Comparison of ENCODE assay signal across 1 cellular context in genomic region chr1:21397813-21398188, GRCh38.
TF ChIP-seq lines count a peak whose summit lies in the region.

No MANE protein-coding gene starts in this region.

TF ChIP-seq in K562, 482 proteins besides CTCF, POLR2A, EP300 and RAD21 (continued from another document and continues in another):
- TF ChIP-seq ATF6 (CRISPR knock-in tag; IDR thresholded peaks at IDR 0.05) (no peak), LEF1 (IDR thresholded peaks at IDR 0.05) (no peak), TBP (optimal IDR thresholded peaks at IDR 0.05; ENCODE audit: low read depth, low read length) (no peak), RERE (CRISPR knock-in tag; IDR thresholded peaks at IDR 0.05; ENCODE audit: borderline replicate concordance) (no peak), THAP12 (CRISPR knock-in tag; IDR thresholded peaks at IDR 0.05) (no peak), FUS (optimal IDR thresholded peaks at IDR 0.05; ENCODE audit: low read depth, low read length) (no peak), SNAPC5 (CRISPR knock-in tag; IDR thresholded peaks at IDR 0.05) (no peak), MLLT1 (IDR thresholded peaks at IDR 0.05) (no peak), TAF1 (IDR thresholded peaks at IDR 0.05; ENCODE audit: control insufficient read depth, extremely low read depth, insufficient read depth, low read length, severe bottlenecking) (no peak), ZBTB7A (IDR thresholded peaks at IDR 0.05; ENCODE audit: borderline replicate concordance, control insufficient read depth, low read depth, low read length) (no peak), ZBTB43 (CRISPR knock-in tag; IDR thresholded peaks at IDR 0.05) (no peak), PTRF (tag; IDR thresholded peaks at IDR 0.05) (no peak), PHF8 (IDR thresholded peaks at IDR 0.05; ENCODE audit: borderline replicate concordance, low read length) (no peak), VEZF1 (CRISPR knock-in tag; IDR thresholded peaks at IDR 0.05) (peak; percentile 46; the same call in 1 of the 2 replicates), NR0B1 (IDR thresholded peaks at IDR 0.05; ENCODE audit: partially characterized antibody) (no peak), BMI1 (IDR thresholded peaks at IDR 0.05; ENCODE audit: low read length) (0 out of 2 replicates have a peak, but pooled peaks have one; percentile 36), GABPA (tag; conservative IDR thresholded peaks at IDR 0.05; ENCODE audit: low read depth) (peak; percentile 78), ZNF121 (CRISPR knock-in tag; conservative IDR thresholded peaks at IDR 0.05) (no peak), SLC30A9 (CRISPR knock-in tag; IDR thresholded peaks at IDR 0.05) (no peak), ETV6 (IDR thresholded peaks at IDR 0.05; ENCODE audit: borderline replicate concordance in 1 of 2, low read depth in 2 of 2, low read length in 1 of 2) (no peak), ETV6 (CRISPR knock-in tag; IDR thresholded peaks at IDR 0.05; ENCODE audit: borderline replicate concordance) (no peak), FOXJ3 (CRISPR knock-in tag; IDR thresholded peaks at IDR 0.05) (no peak), HDGF (IDR thresholded peaks at IDR 0.05) (no peak), MYC (IDR thresholded peaks at IDR 0.05; ENCODE audit: low read depth, low read length) (no peak), MYC (CRISPR knock-in tag; IDR thresholded peaks at IDR 0.05; ENCODE audit: borderline replicate concordance, low read depth) (no peak), TARDBP (IDR thresholded peaks at IDR 0.05) (no peak), ELF1 (tag; IDR thresholded peaks at IDR 0.05) (peak; percentile 73; the same call in 1 of the 2 replicates), PREB (CRISPR knock-in tag; IDR thresholded peaks at IDR 0.05) (no peak), RFX1 (IDR thresholded peaks at IDR 0.05) (peak; percentile 93), HES1 (IDR thresholded peaks at IDR 0.05; ENCODE audit: low read depth) (no peak), KAT8 (IDR thresholded peaks at IDR 0.05; ENCODE audit: low read depth) (no peak), ZNF518B (CRISPR knock-in tag; IDR thresholded peaks at IDR 0.05) (no peak), ZNF707 (CRISPR knock-in tag; conservative IDR thresholded peaks at IDR 0.05) (no peak)
